14 cellular contexts compared by ENCODE assay signal in the genomic region with DNA sequence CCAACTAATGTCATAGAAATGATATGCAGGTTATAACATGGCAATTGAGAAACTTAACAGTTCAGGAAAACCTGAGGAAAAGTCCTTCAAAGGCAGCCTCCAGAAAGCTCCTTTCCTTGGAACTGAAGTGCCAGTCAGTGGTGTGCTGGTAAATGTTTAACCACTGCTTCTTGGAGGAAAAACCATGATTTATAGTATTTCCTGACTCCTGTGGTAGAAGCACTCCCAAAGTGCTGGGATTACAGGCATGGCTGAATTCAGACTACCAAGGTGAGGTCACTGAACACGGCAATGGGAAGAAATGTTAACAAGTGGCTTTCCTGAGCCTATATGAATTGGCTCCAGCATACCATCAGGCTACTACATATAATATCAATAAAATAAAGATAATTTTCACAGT.
"Had no signal": no experiment of that assay in that cellular context is flagged by ENCODE, and none has a peak within 500 bp of the region (broad histone marks: within the 10 kb centered on the region; RNA-seq: fewer than 3 reads in every experiment).

No MANE protein-coding gene starts in this region.

- H3K36me3 Mint-ChIP-seq: activated naive CD8-positive, alpha-beta T cell treated with anti-CD3 and anti-CD28 coated beads for 36 hours; memory B cell; natural killer cell treated with Interleukin-12 subunit alpha and Interleukin-12 subunit beta and Interleukin-15 and Interleukin-18, amount 100 ng/mL, for 72 hours had no signal

- H3K4me1 Mint-ChIP-seq: activated CD4-positive, alpha-beta memory T cell treated with anti-CD3 and anti-CD28 coated beads, Interleukin-2, amount 10 ng/mL, durations not matched to agents 7 days and 5 days; activated naive CD8-positive, alpha-beta T cell treated with anti-CD3 and anti-CD28 coated beads for 36 hours; memory B cell had no signal

- H3K4me3 Mint-ChIP-seq: activated CD4-positive, alpha-beta memory T cell treated with anti-CD3 and anti-CD28 coated beads, Interleukin-2, amount 10 ng/mL, durations not matched to agents 7 days and 5 days; activated naive CD8-positive, alpha-beta T cell treated with anti-CD3 and anti-CD28 coated beads for 36 hours; dendritic cell treated with granulocyte-macrophage colony-stimulating factor and Interleukin-4, amounts not matched to agents 40 ng/mL and 50 ng/mL, for 4 days; memory B cell; natural killer cell treated with Interleukin-12 subunit alpha and Interleukin-12 subunit beta and Interleukin-15 and Interleukin-18, amount 100 ng/mL, for 72 hours had no signal

- H3K9me3 Mint-ChIP-seq: activated CD4-positive, alpha-beta memory T cell treated with anti-CD3 and anti-CD28 coated beads, Interleukin-2, amount 10 ng/mL, durations not matched to agents 7 days and 5 days; activated naive CD8-positive, alpha-beta T cell treated with anti-CD3 and anti-CD28 coated beads for 36 hours; dendritic cell treated with granulocyte-macrophage colony-stimulating factor and Interleukin-4, amounts not matched to agents 40 ng/mL and 50 ng/mL, for 4 days; memory B cell; natural killer cell treated with Interleukin-12 subunit alpha and Interleukin-12 subunit beta and Interleukin-15 and Interleukin-18, amount 100 ng/mL, for 72 hours had no signal

- H3K36me3 ChIP-seq: gastrocnemius medialis, heart right ventricle, thoracic aorta had no signal

- H3K27me3 Mint-ChIP-seq: dendritic cell treated with granulocyte-macrophage colony-stimulating factor and Interleukin-4, amounts not matched to agents 40 ng/mL and 50 ng/mL, for 4 days had no signal

- H3K27ac Mint-ChIP-seq: activated CD4-positive, alpha-beta memory T cell treated with anti-CD3 and anti-CD28 coated beads, Interleukin-2, amount 10 ng/mL, durations not matched to agents 7 days and 5 days; activated naive CD8-positive, alpha-beta T cell treated with anti-CD3 and anti-CD28 coated beads for 36 hours; dendritic cell treated with granulocyte-macrophage colony-stimulating factor and Interleukin-4, amounts not matched to agents 40 ng/mL and 50 ng/mL, for 4 days; memory B cell; natural killer cell treated with Interleukin-12 subunit alpha and Interleukin-12 subunit beta and Interleukin-15 and Interleukin-18, amount 100 ng/mL, for 72 hours had no signal

- ATAC-seq: gastrocnemius medialis; heart right ventricle; left ventricle myocardium superior; natural killer cell treated with Interleukin-12 subunit alpha and Interleukin-12 subunit beta and Interleukin-15 and Interleukin-18, amount 100 ng/mL, for 72 hours had no signal

- DNase-seq: activated CD4-positive, alpha-beta memory T cell treated with anti-CD3 and anti-CD28 coated beads, Interleukin-2, amount 10 ng/mL, durations not matched to agents 7 days and 5 days; activated effector memory CD4-positive, alpha-beta T cell treated with anti-CD3 and anti-CD28 coated beads, Interleukin-2, amount 50 U/mL, for 16 hours; activated naive CD8-positive, alpha-beta T cell treated with anti-CD3 and anti-CD28 coated beads for 36 hours; activated T-cell treated with anti-CD3 and anti-CD28 coated beads, Interleukin-2, amount 50 U/mL, for 48 hours; cerebellar nuclear complex; gastrocnemius medialis; heart right ventricle; left ventricle myocardium superior; stimulated activated CD4-positive, alpha-beta T cell treated with anti-CD3 and anti-CD28 coated beads, Interleukin-12 subunit alpha, Interleukin-12 subunit beta, amount 100 ng/mL, for 4 hours; stimulated activated CD4-positive, alpha-beta T cell treated with anti-CD3 and anti-CD28 coated beads, Interleukin-2, amount 100 ng/mL, for 24 hours had no signal

- H3K9me3 ChIP-seq: gastrocnemius medialis, heart right ventricle, thoracic aorta had no signal

- H3K4me1 ChIP-seq: gastrocnemius medialis, heart right ventricle had no signal

- H3K4me3 ChIP-seq: gastrocnemius medialis, heart right ventricle, thoracic aorta had no signal
